Comparison of ENCODE assay signal across 10 cellular contexts in genomic region chr20:37270586-37271420, GRCh38. TPM values are rescaled to one million over a fixed set of nuclear protein-coding genes. Genes with fewer than 3 reads are reported as not detected.
DNase-seq lines count a peak whose midpoint lies in the region; ATAC-seq lines count a peak whose summit lies in the region.
"Had no signal": no experiment of that assay in that cellular context is flagged by ENCODE, and none has a peak within 500 bp of the region (broad histone marks: within the 10 kb centered on the region; RNA-seq: fewer than 3 reads in every experiment).

No MANE protein-coding gene starts in this region.

- H3K36me3 Mint-ChIP-seq in activated CD4-positive, alpha-beta memory T cell treated with anti-CD3 and anti-CD28 coated beads for 36 hours, result no peaks in the 10 kb centered on the region

- CTCF ChIA-PET in activated CD4-positive, alpha-beta memory T cell treated with anti-CD3 and anti-CD28 coated beads for 36 hours (lab: Charles Lee), result interaction anchor here (0.6 to 8.0 kb wide), 12 partner anchors 9 to 267 kb away, joined by 3 to 70 read pairs (median 4); no protein-coding TSS in a partner anchor

- H3K9me3 Mint-ChIP-seq in activated CD4-positive, alpha-beta memory T cell treated with anti-CD3 and anti-CD28 coated beads for 36 hours, result no peaks in the 10 kb centered on the region

- POLR2A ChIA-PET in activated CD4-positive, alpha-beta memory T cell treated with anti-CD3 and anti-CD28 coated beads for 36 hours (lab: Charles Lee), result interaction anchor here (0.6 kb wide), 1 partner anchor 99 kb away, joined by 4 read pairs; no protein-coding TSS in a partner anchor

- ATAC-seq in HG02571 (IDR thresholded peaks at IDR 0.05; ENCODE audit: unreplicated experiment) (peak; percentile 55), HG03439 (IDR thresholded peaks at IDR 0.05; ENCODE audit: unreplicated experiment) (no peak), HG02642 (IDR thresholded peaks at IDR 0.05; ENCODE audit: poor library complexity, unreplicated experiment) (no peak)

- DNase-seq in AML-193 (lab: John Stamatoyannopoulos, UW) (peak; percentile 83 to 87), RPMI8226 (peak; percentile 63), iris pigment epithelial cell (ENCODE audit: low read depth) (peak; percentile 46), T-helper 9 cell (no peak)
- no peak for DNase-seq in activated CD4-positive, alpha-beta memory T cell treated with anti-CD3 and anti-CD28 coated beads for 36 hours

- intact Hi-C loops in activated CD4-positive, alpha-beta memory T cell treated with anti-CD3 and anti-CD28 coated beads for 36 hours (cut with micrococcal nuclease), result no loop called here

- no peak overlapping the region for H3K27ac Mint-ChIP-seq in activated CD4-positive, alpha-beta memory T cell treated with anti-CD3 and anti-CD28 coated beads for 36 hours

- H3K4me3 Mint-ChIP-seq in activated CD4-positive, alpha-beta memory T cell treated with anti-CD3 and anti-CD28 coated beads for 36 hours, result no peak overlapping the region

- H3K4me1 Mint-ChIP-seq in activated CD4-positive, alpha-beta memory T cell treated with anti-CD3 and anti-CD28 coated beads for 36 hours (ENCODE audit: low read depth), result no peaks in the 10 kb centered on the region

- H3K27me3 Mint-ChIP-seq in activated CD4-positive, alpha-beta memory T cell treated with anti-CD3 and anti-CD28 coated beads for 36 hours, result no peaks in the 10 kb centered on the region

RNA-seq across cellular contexts. Expression of gene GHRH, which starts 9.2 kb away (rescaled TPM):
- not detected for total RNA-seq in activated CD4-positive, alpha-beta memory T cell treated with anti-CD3 and anti-CD28 coated beads for 36 hours
- total RNA-seq: pulmonary artery endothelial cell, tibial nerve had no signal

RNA-seq across cellular contexts. Expression of gene MANBAL, which starts 18.7 kb away (rescaled TPM):
- 10 to 100 TPM; 11.9 to 12.5 TPM for total RNA-seq in activated CD4-positive, alpha-beta memory T cell treated with anti-CD3 and anti-CD28 coated beads for 36 hours

Comparison
In these comparisons a context has a peak if more than half of its experiments do, and no peak if none do; other contexts are left out.
1. DNase-seq: peak in AML-193 (2 of 2), RPMI8226 (single experiment) and iris pigment epithelial cell (single experiment); none in activated CD4-positive, alpha-beta memory T cell treated with anti-CD3 and anti-CD28 coated beads for 36 hours (single experiment) and T-helper 9 cell (single experiment).